ENCODE assay signal across 29 cellular contexts in the genomic region with DNA sequence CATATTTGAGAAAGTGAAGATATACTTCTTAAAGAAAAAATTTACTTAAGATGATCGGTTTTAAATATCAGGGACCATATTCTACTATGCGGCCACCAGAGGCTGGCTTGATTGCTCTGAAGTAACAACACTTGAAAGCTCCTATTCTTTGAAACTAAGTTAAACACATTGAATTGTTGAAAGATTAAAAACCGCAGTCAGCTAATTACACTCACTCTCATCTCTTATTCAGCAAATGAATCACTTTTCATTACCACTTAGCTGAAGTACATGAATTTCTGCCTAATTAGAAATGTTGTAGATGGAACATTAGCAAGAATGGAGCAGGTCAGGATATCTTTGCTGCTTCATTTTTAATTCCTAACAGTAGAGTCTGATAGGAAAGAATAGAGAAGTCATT.
"Had no signal": no experiment of that assay in that cellular context is flagged by ENCODE, and none has a peak within 500 bp of the region (broad histone marks: within the 10 kb centered on the region; RNA-seq: fewer than 3 reads in every experiment).

No MANE protein-coding gene starts in this region.

- ATAC-seq: body of pancreas, Panc1, Right ventricle myocardium inferior, T-cell had no signal

- H3K9me3 ChIP-seq: body of pancreas had no signal

- H3K4me1 ChIP-seq: body of pancreas had no signal

- H3K27ac ChIP-seq: body of pancreas, SK-N-MC had no signal

- H3K27me3 ChIP-seq: body of pancreas had no signal

- FAIRE-seq: bronchial epithelial cell, TTC549 had no signal

- DNase-seq: activated B cell treated with CpG ODN at 0.5 μM for 24 hours; activated CD4-positive, alpha-beta memory T cell treated with anti-CD3 and anti-CD28 coated beads, Interleukin-2, amount 10 ng/mL, durations not matched to agents 7 days and 5 days; activated CD4-positive, alpha-beta T cell treated with anti-CD3 and anti-CD28 coated beads for 1 hour; activated CD4-positive, alpha-beta T cell treated with anti-CD3 and anti-CD28 coated beads, Interleukin-2, amount 10 ng/mL, durations not matched to agents 7 days and 5 days; activated CD8-positive, alpha-beta memory T cell treated with anti-CD3 and anti-CD28 coated beads, Interleukin-2, amount 50 U/mL, for 4 hours; activated naive CD4-positive, alpha-beta T cell; activated T-cell treated with anti-CD3 and anti-CD28 coated beads, Interleukin-2, amount 50 U/mL, for 1 hour; aorta; body of pancreas; central memory CD4-positive, alpha-beta T cell; Karpas-422; MM.1S; NCI-H146; NCI-H1930; NCI-H345; NCI-H510A; NCI-H526 treated with DMSO at 0.1 percent for 48 hours; NCI-H82; NK-92 treated with Interleukin-12 subunit alpha and Interleukin-12 subunit beta, amount 100 ng/mL, for 24 hours; OCI-M1; RPMI8226; T-cell; T-helper 2 cell; T1000 had no signal

- H3K4me3 ChIP-seq: body of pancreas, SK-N-MC had no signal
